32 cellular contexts compared by ENCODE assay signal in the genomic region with DNA sequence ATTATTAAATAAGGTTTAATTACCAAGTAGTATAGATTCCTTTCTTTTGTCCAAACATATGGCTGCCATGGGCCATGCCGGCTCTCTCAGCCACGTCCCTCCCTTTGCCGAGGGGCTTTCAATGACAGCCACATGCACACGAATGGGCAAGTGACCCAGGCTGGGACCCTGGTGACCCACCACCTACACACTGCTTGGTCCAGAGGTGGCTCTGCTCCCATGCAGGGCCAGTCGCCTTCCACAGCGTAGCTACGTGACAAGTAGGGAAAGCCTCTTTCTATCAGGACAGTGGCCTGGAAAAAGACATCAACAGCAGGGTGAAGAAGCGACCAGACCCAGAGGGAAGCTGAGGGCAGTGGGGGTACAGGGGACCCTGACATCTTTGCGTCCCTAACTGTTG.
"Had no signal": no experiment of that assay in that cellular context is flagged by ENCODE, and none has a peak within 500 bp of the region (broad histone marks: within the 10 kb centered on the region; RNA-seq: fewer than 3 reads in every experiment).

No MANE protein-coding gene starts in this region.

- H3K27me3 Mint-ChIP-seq: activated CD4-positive, alpha-beta T cell treated with anti-CD3 and anti-CD28 coated beads for 36 hours; activated CD4-positive, alpha-beta T cell treated with anti-CD3 and anti-CD28 coated beads, Interleukin-2, amount 10 ng/mL, durations not matched to agents 24 days and 14 days had no signal

- H3K27ac ChIP-seq: VCaP, WERI-Rb-1 had no signal

- H3K9me3 Mint-ChIP-seq: activated B cell treated with CpG ODN at 0.5 μM for 24 hours; activated CD4-positive, alpha-beta memory T cell treated with anti-CD3 and anti-CD28 coated beads for 36 hours; activated CD4-positive, alpha-beta memory T cell treated with anti-CD3 and anti-CD28 coated beads, Interleukin-2, amount 10 ng/mL, durations not matched to agents 7 days and 5 days; activated CD4-positive, alpha-beta T cell treated with anti-CD3 and anti-CD28 coated beads, Interleukin-2, amount 10 ng/mL, durations not matched to agents 24 days and 14 days; activated CD4-positive, alpha-beta T cell treated with anti-CD3 and anti-CD28 coated beads, Interleukin-2, amount 10 ng/mL, durations not matched to agents 7 days and 5 days; activated CD8-positive, alpha-beta T cell treated with anti-CD3 and anti-CD28 coated beads for 36 hours; T-cell; T-helper 1 cell treated with Interleukin-12 subunit alpha and Interleukin-12 subunit beta and Interleukin-4 antibody, amounts not matched to agents 30 μg/mL and 1 μg/mL, for 36 hours; T-helper 2 cell treated with Interferon-gamma antibody and Interleukin-4, amounts not matched to agents 5 μg/mL and 100 μg/mL, for 36 hours; WTC11 had no signal

- H3K27ac Mint-ChIP-seq: activated B cell treated with CpG ODN at 0.5 μM for 24 hours; activated CD4-positive, alpha-beta memory T cell treated with anti-CD3 and anti-CD28 coated beads for 36 hours; activated CD4-positive, alpha-beta memory T cell treated with anti-CD3 and anti-CD28 coated beads, Interleukin-2, amount 10 ng/mL, durations not matched to agents 7 days and 5 days; activated CD4-positive, alpha-beta T cell treated with anti-CD3 and anti-CD28 coated beads for 36 hours; activated CD4-positive, alpha-beta T cell treated with anti-CD3 and anti-CD28 coated beads, Interleukin-2, amount 10 ng/mL, durations not matched to agents 24 days and 14 days; activated CD4-positive, alpha-beta T cell treated with anti-CD3 and anti-CD28 coated beads, Interleukin-2, amount 10 ng/mL, durations not matched to agents 7 days and 5 days; activated CD8-positive, alpha-beta memory T cell treated with anti-CD3 and anti-CD28 coated beads, Interleukin-2, amount 10 ng/mL, durations not matched to agents 7 days and 5 days; activated CD8-positive, alpha-beta T cell treated with anti-CD3 and anti-CD28 coated beads for 36 hours; activated CD8-positive, alpha-beta T cell treated with anti-CD3 and anti-CD28 coated beads, Interleukin-2, amount 10 ng/mL, durations not matched to agents 7 days and 5 days; T-cell; T-helper 1 cell treated with Interleukin-12 subunit alpha and Interleukin-12 subunit beta and Interleukin-4 antibody, amounts not matched to agents 30 μg/mL and 1 μg/mL, for 36 hours; T-helper 17 cell; T-helper 2 cell treated with Interferon-gamma antibody and Interleukin-4, amounts not matched to agents 5 μg/mL and 100 μg/mL, for 36 hours; WTC11 had no signal

- H3K36me3 ChIP-seq: WERI-Rb-1 had no signal

- DNase-seq: activated B cell treated with CpG ODN at 0.5 μM for 24 hours; activated CD4-positive, alpha-beta memory T cell treated with anti-CD3 and anti-CD28 coated beads, Interleukin-2, amount 10 ng/mL, durations not matched to agents 7 days and 5 days; activated CD4-positive, alpha-beta T cell treated with anti-CD3 and anti-CD28 coated beads for 1 hour; activated CD4-positive, alpha-beta T cell treated with anti-CD3 and anti-CD28 coated beads for 36 hours; activated CD4-positive, alpha-beta T cell treated with anti-CD3 and anti-CD28 coated beads for 4 hours; activated CD4-positive, alpha-beta T cell treated with anti-CD3 and anti-CD28 coated beads for 48 hours; activated CD4-positive, alpha-beta T cell treated with anti-CD3 and anti-CD28 coated beads, Interleukin-2, amount 10 ng/mL, durations not matched to agents 24 days and 14 days; activated CD4-positive, alpha-beta T cell treated with anti-CD3 and anti-CD28 coated beads, Interleukin-2, amount 10 ng/mL, durations not matched to agents 7 days and 5 days; activated CD4-positive, alpha-beta T cell treated with anti-CD3 and anti-CD28 coated beads, Interleukin-2, amount 50 U/mL, for 1 hour; activated CD4-positive, alpha-beta T cell treated with anti-CD3 and anti-CD28 coated beads, Interleukin-2, amount 50 U/mL, for 4 hours; activated CD4-positive, alpha-beta T cell treated with anti-CD3 and anti-CD28 coated beads, Interleukin-2, amount 50 U/mL, for 48 hours; activated CD4-positive, CD25-positive, alpha-beta regulatory T cell; activated CD4-positive, CD25-positive, alpha-beta regulatory T cell treated with anti-CD3 and anti-CD28 coated beads, Interleukin-2, amount 50 U/mL, for 72 hours; activated CD8-positive, alpha-beta memory T cell treated with anti-CD3 and anti-CD28 coated beads for 24 hours; activated CD8-positive, alpha-beta memory T cell treated with anti-CD3 and anti-CD28 coated beads, Interleukin-2, amount 10 ng/mL, durations not matched to agents 7 days and 5 days; activated CD8-positive, alpha-beta memory T cell treated with anti-CD3 and anti-CD28 coated beads, Interleukin-2, amount 50 U/mL, for 4 hours; activated CD8-positive, alpha-beta memory T cell treated with anti-CD3 and anti-CD28 coated beads, Interleukin-2, amount 50 U/mL, for 48 hours; activated CD8-positive, alpha-beta T cell treated with anti-CD3 and anti-CD28 coated beads for 36 hours; activated CD8-positive, alpha-beta T cell treated with anti-CD3 and anti-CD28 coated beads, Interleukin-2, amount 10 ng/mL, durations not matched to agents 7 days and 5 days; T-cell; T-helper 1 cell; T-helper 17 cell; T-helper 2 cell; T-helper 9 cell; T1000; WERI-Rb-1 had no signal

- H3K4me1 Mint-ChIP-seq: activated B cell treated with CpG ODN at 0.5 μM for 24 hours; activated CD4-positive, alpha-beta T cell treated with anti-CD3 and anti-CD28 coated beads for 36 hours; T-cell; WTC11 had no signal

- ATAC-seq: activated CD4-positive, alpha-beta T cell treated with anti-CD3 and anti-CD28 coated beads for 36 hours; activated CD4-positive, CD25-positive, alpha-beta regulatory T cell treated with anti-CD3 and anti-CD28 coated beads, Interleukin-2, amount 50 U/mL, for 24 hours; activated CD8-positive, alpha-beta memory T cell treated with anti-CD3 and anti-CD28 coated beads, Interleukin-2, amount 10 ng/mL, durations not matched to agents 7 days and 5 days; activated CD8-positive, alpha-beta T cell treated with anti-CD3 and anti-CD28 coated beads for 36 hours; activated CD8-positive, alpha-beta T cell treated with anti-CD3 and anti-CD28 coated beads, Interleukin-2, amount 10 ng/mL, durations not matched to agents 7 days and 5 days; T-cell; T-helper 17 cell; WTC11 had no signal

- H3K36me3 Mint-ChIP-seq: activated CD4-positive, alpha-beta memory T cell treated with anti-CD3 and anti-CD28 coated beads for 36 hours; activated CD8-positive, alpha-beta memory T cell treated with anti-CD3 and anti-CD28 coated beads, Interleukin-2, amount 10 ng/mL, durations not matched to agents 7 days and 5 days; T-cell; WTC11 had no signal

- H3K4me3 Mint-ChIP-seq: activated B cell treated with CpG ODN at 0.5 μM for 24 hours; activated CD4-positive, alpha-beta memory T cell treated with anti-CD3 and anti-CD28 coated beads for 36 hours; activated CD4-positive, alpha-beta memory T cell treated with anti-CD3 and anti-CD28 coated beads, Interleukin-2, amount 10 ng/mL, durations not matched to agents 7 days and 5 days; activated CD4-positive, alpha-beta T cell treated with anti-CD3 and anti-CD28 coated beads for 36 hours; activated CD4-positive, alpha-beta T cell treated with anti-CD3 and anti-CD28 coated beads, Interleukin-2, amount 10 ng/mL, durations not matched to agents 24 days and 14 days; activated CD4-positive, alpha-beta T cell treated with anti-CD3 and anti-CD28 coated beads, Interleukin-2, amount 10 ng/mL, durations not matched to agents 7 days and 5 days; activated CD8-positive, alpha-beta memory T cell treated with anti-CD3 and anti-CD28 coated beads, Interleukin-2, amount 10 ng/mL, durations not matched to agents 7 days and 5 days; activated CD8-positive, alpha-beta T cell treated with anti-CD3 and anti-CD28 coated beads for 36 hours; activated CD8-positive, alpha-beta T cell treated with anti-CD3 and anti-CD28 coated beads, Interleukin-2, amount 10 ng/mL, durations not matched to agents 7 days and 5 days; T-cell; T-helper 1 cell treated with Interleukin-12 subunit alpha and Interleukin-12 subunit beta and Interleukin-4 antibody, amounts not matched to agents 30 μg/mL and 1 μg/mL, for 36 hours; T-helper 17 cell; T-helper 2 cell treated with Interferon-gamma antibody and Interleukin-4, amounts not matched to agents 5 μg/mL and 100 μg/mL, for 36 hours; WTC11 had no signal
